In genomic region chr11:100827934-100828661, GRCh38 we compare ENCODE assay signal across 7 cellular contexts.
DNase-seq lines count a peak whose midpoint lies in the region; ATAC-seq and TF ChIP-seq lines count a peak whose summit lies in the region.

No MANE protein-coding gene starts in this region.

- peaks cover 5% of the 10 kb centered on the region for H3K4me1 ChIP-seq in NT2/D1 (ENCODE audit: insufficient read depth, insufficient read length)
- H3K4me1 ChIP-seq in hepatocyte (ENCODE audit: insufficient read depth), result peaks cover 23% of the 10 kb centered on the region

- H3K4me3 ChIP-seq in NT2/D1 (ENCODE audit: insufficient read length, low read depth) (no peak overlapping the region), hepatocyte (no peak overlapping the region)

- H3K4me2 ChIP-seq in hepatocyte, result no peak overlapping the region

- no peaks in the 10 kb centered on the region for H4K20me1 ChIP-seq in hepatocyte (ENCODE audit: insufficient read depth, poor library complexity, severe bottlenecking)

- TF ChIP-seq CTCF in hepatocyte (IDR thresholded peaks at IDR 0.05; ENCODE audit: poor library complexity) (peak; percentile 40), GM13976 (IDR thresholded peaks at IDR 0.05; ENCODE audit: borderline replicate concordance, control extremely low read depth, extremely low read depth, insufficient read depth, missing control alignments) (no peak)

- peaks cover 16% of the 10 kb centered on the region for H3K79me2 ChIP-seq in hepatocyte

- DNase-seq in NT2/D1 (ENCODE audit: low read depth, low spot score) (peak; percentile 50), hepatocyte (ENCODE audit: low spot score) (peak; percentile 68), NCI-H2196 treated with DMSO at 0.1 percent for 48 hours (lab: John Stamatoyannopoulos, UW; ENCODE audit: unreplicated experiment) (no peak), epidermal melanocyte (ENCODE audit: insufficient read length, low spot score) (no peak), GM13976 (ENCODE audit: low spot score) (no peak)

- ATAC-seq in GM19372 (IDR thresholded peaks at IDR 0.05; ENCODE audit: low read depth, unreplicated experiment) (peak; percentile 82), HG03045 (IDR thresholded peaks at IDR 0.05; ENCODE audit: unreplicated experiment) (peak; percentile 68)

- H3K27me3 ChIP-seq in NT2/D1 (ENCODE audit: insufficient read depth, insufficient read length), result no peaks in the 10 kb centered on the region
- no peaks in the 10 kb centered on the region for H3K27me3 ChIP-seq in hepatocyte

- H3K9me3 ChIP-seq in NT2/D1 (ENCODE audit: insufficient read depth, low read length) (no peaks in the 10 kb centered on the region), hepatocyte (ENCODE audit: low read depth) (no peaks in the 10 kb centered on the region)

- no peak overlapping the region for H3K9ac ChIP-seq in NT2/D1 (ENCODE audit: insufficient read length, low read depth)

- no peaks in the 10 kb centered on the region for H3K9me2 ChIP-seq in hepatocyte (replicated peaks; ENCODE audit: insufficient read depth)

- in situ Hi-C loops in GM13976 (cut with MboI; ENCODE audit: low sequenced_read_pairs, unreplicated experiment), result no loop called here

- WGBS in hepatocyte (ENCODE audit: low lambda C conversion rate, missing lambda C conversion rate), result 88% methylated on average over 1 of the region's 1 CpG

- no peak overlapping the region for H2AFZ ChIP-seq in hepatocyte

- H3K27ac ChIP-seq in hepatocyte, result peak overlapping the region; percentile 47

- H3K36me3 ChIP-seq in NT2/D1 (ENCODE audit: insufficient read depth, insufficient read length, low read length) (no peaks in the 10 kb centered on the region), hepatocyte (replicated peaks; ENCODE audit: insufficient read depth, low read depth) (no peaks in the 10 kb centered on the region)

Comparison
In these comparisons a context has a peak if more than half of its experiments do, and no peak if none do; other contexts are left out.
1. DNase-seq: peak in NT2/D1 (single experiment) and hepatocyte (single experiment); none in NCI-H2196 treated with DMSO at 0.1 percent for 48 hours (single experiment), epidermal melanocyte (single experiment) and GM13976 (single experiment).